8 cellular contexts compared by ENCODE assay signal in the genomic region with DNA sequence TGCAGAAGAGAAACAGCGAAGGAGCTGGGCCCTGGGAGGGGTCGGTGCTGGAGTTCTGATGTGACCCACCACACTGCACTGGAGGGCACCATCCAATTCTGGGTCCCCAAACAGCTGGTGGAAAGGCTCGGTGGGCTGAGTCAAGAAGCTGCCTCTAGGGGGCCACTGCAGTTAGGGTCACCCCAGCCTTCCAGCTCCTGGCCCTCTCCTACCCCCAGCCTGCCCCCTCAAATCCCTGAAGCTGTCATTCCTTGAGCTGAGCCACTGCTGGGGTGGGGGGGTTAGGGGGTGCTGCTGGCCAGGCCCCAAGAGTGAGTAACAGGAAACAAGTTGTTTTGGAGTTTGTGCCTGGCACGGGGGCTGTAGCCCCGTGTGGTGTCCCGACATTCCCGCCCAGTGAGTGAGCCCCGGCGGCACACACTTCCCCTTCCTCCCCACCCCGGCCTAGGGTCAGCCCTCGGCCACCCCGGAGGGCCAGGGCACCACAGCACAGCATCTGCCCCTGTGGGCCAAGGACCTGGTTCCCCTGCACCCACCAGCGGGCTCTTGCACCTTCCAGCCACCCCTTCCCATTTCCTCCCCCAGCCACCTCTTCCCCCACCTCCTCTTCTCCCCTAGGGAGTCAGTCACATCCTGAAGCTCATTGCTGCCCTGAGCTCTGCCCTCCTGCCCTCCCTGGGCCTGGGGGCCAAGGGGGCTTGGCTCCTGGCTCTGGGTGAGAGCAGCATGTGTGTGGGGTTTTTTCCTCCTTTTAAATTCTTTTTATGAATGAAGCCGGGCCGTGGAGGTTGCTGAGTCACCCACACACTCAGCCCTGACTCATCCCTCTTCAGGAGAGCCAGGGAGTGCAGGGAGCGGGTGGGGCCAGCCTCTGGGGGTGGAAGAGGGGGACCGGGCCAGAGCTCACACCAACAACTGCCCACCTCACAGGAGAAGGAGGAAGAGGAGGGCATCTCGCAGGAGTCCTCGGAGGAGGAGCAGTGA. TPM values are rescaled to one million over a fixed set of nuclear protein-coding genes. Genes with fewer than 3 reads are reported as not detected.
DNase-seq lines count a peak whose midpoint lies in the region; ATAC-seq and TF ChIP-seq lines count a peak whose summit lies in the region.

No MANE protein-coding gene starts in this region.

- peaks cover 31 to 75% (median 50%) of the 10 kb centered on the region in 4 donors for H3K4me1 Mint-ChIP-seq in CD4-positive, alpha-beta memory T cell
- H3K4me1 Mint-ChIP-seq in mesothelial cell of epicardium = peaks cover 14% of the 10 kb centered on the region

- H3K9me3 Mint-ChIP-seq in CD4-positive, alpha-beta memory T cell = no peaks in the 10 kb centered on the region
- no peaks in the 10 kb centered on the region for H3K9me3 Mint-ChIP-seq in mesothelial cell of epicardium

- H3K27me3 Mint-ChIP-seq in CD4-positive, alpha-beta memory T cell = no peaks in the 10 kb centered on the region
- H3K27me3 Mint-ChIP-seq in mesothelial cell of epicardium (ENCODE audit: low read depth) = no peaks in the 10 kb centered on the region

- no peak overlapping the region for H3K4me3 ChIP-seq in CD4-positive, alpha-beta memory T cell (ENCODE audit: low read length in 2 of 2)
- H3K4me3 ChIP-seq in WI38 (ENCODE audit: low read depth, low read length) (peak overlapping the region; percentile 27; the same call in 1 of the 2 replicates), tibial artery (peak overlapping the region in 1 of 2 donors; percentile 30)

- H3K27ac ChIP-seq in CD4-positive, alpha-beta memory T cell (ENCODE audit: low read depth, low read length) = peak overlapping the region; percentile 25
- peak overlapping the region; percentile 31 to 35 for H3K27ac ChIP-seq in tibial artery

- peaks cover 17 to 55% of the 10 kb centered on the region in 2 donors for H3K36me3 Mint-ChIP-seq in CD4-positive, alpha-beta memory T cell
- H3K36me3 Mint-ChIP-seq in mesothelial cell of epicardium = peaks cover 20% of the 10 kb centered on the region

- peak overlapping the region; percentile 9 to 86 (median 64) for H3K27ac Mint-ChIP-seq in CD4-positive, alpha-beta memory T cell
- H3K27ac Mint-ChIP-seq in mesothelial cell of epicardium = no peak overlapping the region

- CTCF ChIA-PET in CD4-positive, alpha-beta memory T cell (lab: Charles Lee; ENCODE audit: partially characterized antibody) = interaction anchor here (0.8 to 1.6 kb wide), 2 partner anchors 81 to 429 kb away, joined by 3 to 5 read pairs; no protein-coding TSS in a partner anchor

- H3K4me3 Mint-ChIP-seq in CD4-positive, alpha-beta memory T cell = peak overlapping the region in 1 of 8 donors; percentile 46
- no peak overlapping the region for H3K4me3 Mint-ChIP-seq in mesothelial cell of epicardium

- POLR2A ChIA-PET in CD4-positive, alpha-beta memory T cell (lab: Charles Lee; ENCODE audit: partially characterized antibody) = interaction anchor here (1.1 to 2.4 kb wide), 2 partner anchors 8 to 20 kb away, joined by 6 to 11 read pairs; partner anchors contain the start of gene HMGA1

- TF ChIP-seq CTCF in WI38 (IDR thresholded peaks at IDR 0.05; ENCODE audit: low read depth, low read length) (0 out of 2 replicates have a peak, but pooled peaks have one; percentile 41), mesothelial cell of epicardium (IDR thresholded peaks at IDR 0.05; ENCODE audit: unreplicated experiment) (peak; percentile 22), tibial artery (IDR thresholded peaks at IDR 0.05) (peak in 1 of 2 experiments; percentile 9)

- H3K9me3 ChIP-seq in CD4-positive, alpha-beta memory T cell (ENCODE audit: control insufficient read depth in 1 of 2, low read length in 2 of 2) = no peaks in the 10 kb centered on the region
- H3K9me3 ChIP-seq in tibial artery = no peaks in the 10 kb centered on the region

- DNase-seq in CD4-positive, alpha-beta memory T cell = no peak
- DNase-seq in HS-5 (ENCODE audit: low read depth) (peak; percentile 93), mesothelial cell of epicardium (ENCODE audit: low spot score in 2 of 2, unreplicated experiment in 2 of 2) (no peak), tibial artery (peak; percentile 83 to 89), NCI-H510A treated with DMSO at 0.1 percent for 48 hours (lab: John Stamatoyannopoulos, UW) (no peak)
- peak; percentile 30 for DNase-seq in effector CD4-positive, alpha-beta T cell

- intact Hi-C loops in CD4-positive, alpha-beta memory T cell (cut with micrococcal nuclease) = loop anchor here (1.0 kb wide), 1 partner anchor 9 kb away; no protein-coding TSS in a partner anchor
- intact Hi-C loops in tibial artery (cut with DNase I; ENCODE audit: low total_unique reads) = no loop called here

- no peaks in the 10 kb centered on the region for H3K27me3 ChIP-seq in CD4-positive, alpha-beta memory T cell (ENCODE audit: insufficient read depth, low read length)
- H3K27me3 ChIP-seq in tibial artery = no peaks in the 10 kb centered on the region

- peaks cover 63% of the 10 kb centered on the region for H3K4me1 ChIP-seq in CD4-positive, alpha-beta memory T cell (ENCODE audit: insufficient read depth, low read length)
- H3K4me1 ChIP-seq in tibial artery = peaks cover 4 to 27% (median 23%) of the 10 kb centered on the region in 4 donors

- peaks cover 36% of the 10 kb centered on the region for H3K36me3 ChIP-seq in CD4-positive, alpha-beta memory T cell (ENCODE audit: insufficient read depth, low read length)
- H3K36me3 ChIP-seq in tibial artery = peaks cover 0 to 33% (median 0%) of the 10 kb centered on the region in 3 donors

- no peak for ATAC-seq in GM21717 (IDR thresholded peaks at IDR 0.05; ENCODE audit: unreplicated experiment)

RNA-seq across cellular contexts. Expression of gene SMIM29, which starts 4.6 kb away (rescaled TPM):
- total RNA-seq in CD4-positive, alpha-beta memory T cell = 10 to 100 TPM; 29.7 to 30.1 TPM
- polyA plus RNA-seq in CD4-positive, alpha-beta memory T cell = 10 to 100 TPM; 51.5 to 66.5 TPM
- 8.4 to 8.9 TPM (median 8.6 TPM) in 3 replicates for total RNA-seq in mesothelial cell of epicardium

RNA-seq across cellular contexts. Expression of gene HMGA1, which starts 7.5 kb away (rescaled TPM):
- total RNA-seq in CD4-positive, alpha-beta memory T cell = 10 to 100 TPM; 74.7 to 77.5 TPM
- 10 to 100 TPM; 25.4 to 40.8 TPM for polyA plus RNA-seq in CD4-positive, alpha-beta memory T cell
- total RNA-seq in mesothelial cell of epicardium = 213 to 222 TPM (median 216 TPM) in 3 replicates

Comparison
In these comparisons a context has a peak if more than half of its experiments do, and no peak if none do; other contexts are left out.
1. DNase-seq: peak in HS-5 (single experiment), effector CD4-positive, alpha-beta T cell (single experiment) and tibial artery (2 of 2); none in CD4-positive, alpha-beta memory T cell (0 of 5), mesothelial cell of epicardium (0 of 2) and NCI-H510A treated with DMSO at 0.1 percent for 48 hours (single experiment).